Comparison of ENCODE assay signal across 27 cellular contexts in the genomic region with DNA sequence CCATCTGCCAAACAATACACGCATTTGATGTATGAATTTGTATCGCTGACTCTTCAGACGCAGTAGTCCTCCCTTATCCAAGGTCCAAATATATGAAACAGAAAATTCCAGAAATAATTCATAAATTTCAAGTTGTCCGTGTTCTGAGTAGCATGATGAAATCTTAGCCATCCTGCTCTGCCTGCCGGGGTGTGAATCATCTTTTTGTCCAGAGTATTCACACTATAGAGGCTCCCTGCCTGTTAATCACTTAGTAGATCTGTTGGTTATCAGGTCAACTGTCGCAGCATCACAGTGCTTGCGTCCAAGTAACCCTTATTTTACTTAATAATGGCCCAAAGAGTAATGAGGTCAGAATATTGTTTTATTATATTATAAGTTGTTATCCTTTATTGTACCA.
"Had no signal": no experiment of that assay in that cellular context is flagged by ENCODE, and none has a peak within 500 bp of the region (broad histone marks: within the 10 kb centered on the region; RNA-seq: fewer than 3 reads in every experiment).

No MANE protein-coding gene starts in this region.

- ATAC-seq: effector memory CD8-positive, alpha-beta T cell; esophagus mucosa; gastrocnemius medialis; heart right ventricle; left cardiac atrium; left lung; left ventricle myocardium superior; lower lobe of right lung; mucosa of descending colon had no signal

- H3K4me3 ChIP-seq: colonic mucosa, esophagus squamous epithelium, gastrocnemius medialis, heart right ventricle, left lung, lower lobe of right lung, mucosa of descending colon had no signal

- H3K9me3 ChIP-seq: colonic mucosa, esophagus squamous epithelium, gastrocnemius medialis, left lung, lower lobe of right lung, mucosa of descending colon had no signal

- H3K4me1 ChIP-seq: colonic mucosa, gastrocnemius medialis, heart right ventricle, left lung, lower lobe of right lung had no signal

- DNase-seq: colonic mucosa; cortex of kidney; effector CD8-positive, alpha-beta T cell; effector memory CD8-positive, alpha-beta T cell; endodermal cell; erythroblast; esophagus squamous epithelium; foreskin fibroblast; foreskin melanocyte; gastrocnemius medialis; glutamatergic neuron; head of caudate nucleus; heart right ventricle; hippocampal formation; left cardiac atrium; left lung; left ventricle myocardium superior; lower lobe of right lung; mesenchymal stem cell; mucosa of descending colon; naive B cell had no signal

- FAIRE-seq: endometrium, endothelial cell of umbilical vein, islet of Langerhans, keratinocyte had no signal

- H3K27ac ChIP-seq: colonic mucosa, epithelial cell of prostate, esophagus squamous epithelium, gastrocnemius medialis, heart right ventricle, left lung, lower lobe of right lung had no signal

- H3K36me3 ChIP-seq: colonic mucosa, esophagus squamous epithelium, gastrocnemius medialis, heart right ventricle, left lung, lower lobe of right lung had no signal

- H3K27me3 ChIP-seq: colonic mucosa, esophagus squamous epithelium, gastrocnemius medialis, heart right ventricle, left lung had no signal
